8 cellular contexts compared by ENCODE assay signal in the genomic region with DNA sequence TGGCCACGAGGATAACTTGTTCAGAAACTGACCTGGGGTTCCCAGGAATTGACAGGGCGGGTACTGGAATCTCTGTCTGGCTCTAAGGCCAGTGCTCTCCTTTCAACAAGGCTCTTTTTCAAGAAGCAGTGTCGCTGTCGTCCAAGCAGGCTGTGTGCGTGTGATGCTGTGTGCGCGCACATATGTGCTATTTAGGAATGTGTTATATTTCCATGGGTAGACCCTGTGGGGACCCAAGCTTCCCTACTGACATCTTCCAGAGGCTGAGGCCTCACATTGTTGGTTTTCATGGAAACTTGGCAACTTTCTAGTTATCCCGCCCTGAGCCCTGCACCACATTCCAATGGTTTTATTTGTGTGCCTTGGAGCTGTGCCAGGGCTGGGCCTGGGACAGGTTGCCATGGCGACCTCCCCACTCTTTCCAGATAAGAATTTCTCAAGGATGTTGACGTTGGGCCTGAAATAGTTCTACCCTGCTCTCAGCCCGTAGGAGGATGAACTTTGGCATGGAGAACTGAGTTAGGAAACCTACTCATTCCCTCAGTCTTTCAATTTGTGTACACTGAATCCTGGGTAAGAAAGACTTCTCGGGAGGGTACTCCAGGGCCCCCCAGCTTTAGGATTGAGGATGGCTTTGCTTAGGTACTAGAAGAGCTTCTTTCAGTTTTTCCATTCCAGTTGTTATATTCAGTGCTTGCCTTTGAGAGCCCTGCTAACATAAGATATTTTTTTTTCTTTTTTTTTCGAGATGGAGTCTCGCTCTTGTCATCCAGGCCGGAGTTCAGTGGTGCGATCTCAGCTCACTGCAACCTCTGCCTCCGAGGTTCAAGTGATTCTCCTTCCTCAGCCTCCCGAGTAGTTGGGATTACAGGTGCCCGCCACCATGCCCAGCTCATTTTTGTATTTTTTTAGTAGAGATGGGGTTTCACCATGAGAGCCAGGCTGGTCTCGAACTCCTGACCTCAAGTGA. TPM values are rescaled to one million over a fixed set of nuclear protein-coding genes. Genes with fewer than 3 reads are reported as not detected.
DNase-seq lines count a peak whose midpoint lies in the region; ATAC-seq and TF ChIP-seq lines count a peak whose summit lies in the region.

No MANE protein-coding gene starts in this region.

- intact Hi-C loops in adrenal gland (cut with DNase I), result no loop called here
- intact Hi-C loops in posterior cingulate gyrus (cut with DNase I), result no loop called here

- DNase-seq in HFFc6 (peak; percentile 98), adrenal gland (peak; percentile 97 to 100 (median 99)), cardiac muscle cell (ENCODE audit: low read depth in 1 of 2, low spot score in 1 of 2) (peak; percentile 98 to 100), posterior cingulate gyrus (peak; percentile 29 to 94 (median 66))
- no peak for DNase-seq in activated CD4-positive, alpha-beta T cell treated with anti-CD3 and anti-CD28 coated beads, Interleukin-2, amount 50 U/mL, for 1 hour

- peaks cover 66% of the 10 kb centered on the region for H3K4me1 Mint-ChIP-seq in HFFc6 (ENCODE audit: low read depth)

- H3K9me3 Mint-ChIP-seq in HFFc6, result no peaks in the 10 kb centered on the region

- H3K4me3 Mint-ChIP-seq in HFFc6, result peak overlapping the region; percentile 77

- no peaks in the 10 kb centered on the region; the same call in 1 of the 2 replicates for H3K27me3 Mint-ChIP-seq in HFFc6 (ENCODE audit: insufficient read depth)

- peak in 1 of 2 donors; percentile 71 for TF ChIP-seq POLR2A in adrenal gland (IDR thresholded peaks at IDR 0.05)

- no peaks in the 10 kb centered on the region for H3K36me3 ChIP-seq in adrenal gland (replicated peaks in 1 of 2)
- H3K36me3 ChIP-seq in cardiac muscle cell, result no peaks in the 10 kb centered on the region

- no peak for TF ChIP-seq CTCF in HFFc6 (IDR thresholded peaks at IDR 0.05)
- peak in 1 of 6 experiments; percentile 12 for TF ChIP-seq CTCF in adrenal gland (IDR thresholded peaks at IDR 0.05)
- TF ChIP-seq CTCF in cardiac muscle cell (IDR thresholded peaks at IDR 0.05; ENCODE audit: low read depth, low read length), result no peak

- H3K27ac Mint-ChIP-seq in HFFc6, result peak overlapping the region; percentile 98

- no peaks in the 10 kb centered on the region for H3K27me3 ChIP-seq in adrenal gland
- no peaks in the 10 kb centered on the region for H3K27me3 ChIP-seq in cardiac muscle cell

- no peak for ATAC-seq in HG03457 (IDR thresholded peaks at IDR 0.05; ENCODE audit: unreplicated experiment)
- ATAC-seq in GM18870 (IDR thresholded peaks at IDR 0.05; ENCODE audit: unreplicated experiment), result no peak
- ATAC-seq in GM21825 (IDR thresholded peaks at IDR 0.05; ENCODE audit: unreplicated experiment), result no peak

- peak overlapping the region; percentile 82 to 94 (median 92) for H3K27ac ChIP-seq in adrenal gland
- peak overlapping the region; percentile 99 for H3K27ac ChIP-seq in cardiac muscle cell

- H3K36me3 Mint-ChIP-seq in HFFc6 (ENCODE audit: low read depth), result no peaks in the 10 kb centered on the region

- H3K9me3 ChIP-seq in adrenal gland (replicated peaks in 1 of 3) (no peaks in the 10 kb centered on the region), cardiac muscle cell (ENCODE audit: low read depth) (no peaks in the 10 kb centered on the region)

- H3K4me1 ChIP-seq in adrenal gland (replicated peaks in 1 of 2), result peaks cover 28 to 44% of the 10 kb centered on the region in 2 donors
- H3K4me1 ChIP-seq in cardiac muscle cell (ENCODE audit: low read depth), result peaks cover 49% of the 10 kb centered on the region

- WGBS in adrenal gland, 4 donors, result 26 to 37% (median 34%) methylated on average over 18 to 20 of the region's 20 CpGs

- H3K4me3 ChIP-seq in adrenal gland (peak overlapping the region in 1 of 4 donors; percentile 22), cardiac muscle cell (no peak overlapping the region)

RNA-seq across cellular contexts. Expression of a gene that starts 38.8 kb away (rescaled TPM):
- total RNA-seq in HFFc6 (2021; fragmentation: NEBNext Ultra II Directional; extraction: Animal tissue kit (Norgen Biotek cat#: 25700)), result 100 to 1,000 TPM in 1 of 6 experiments, 10 to 100 TPM in 5; 84.5 to 100 (median 94.8) TPM
- 100 to 1,000 TPM in 6 of 8 donors, 10 to 100 TPM in 2; 65.8 to 139 (median 105) TPM for total RNA-seq in adrenal gland
- polyA plus RNA-seq in adrenal gland, result 100 to 1,000 TPM in 1 of 3 donors, 10 to 100 TPM in 2; 90.0 to 190 (median 99.0) TPM
- total RNA-seq in cardiac muscle cell, result 107 and 134 TPM in 2 replicates
- polyA plus RNA-seq in cardiac muscle cell, result 181 and 192 TPM in 2 replicates

RNA-seq across cellular contexts. Expression of a gene that starts 59.3 kb away (rescaled TPM):
- total RNA-seq in HFFc6 (2021; fragmentation: NEBNext Ultra II Directional; extraction: Animal tissue kit (Norgen Biotek cat#: 25700)), result 10 to 100 TPM; 59.5 to 76.4 (median 64.0) TPM
- total RNA-seq in adrenal gland, result 100 to 1,000 TPM in 7 of 8 donors, 10 to 100 TPM in 1; 57.6 to 175 (median 138) TPM
- 100 to 1,000 TPM in 1 of 3 donors, 10 to 100 TPM in 2; 72.9 to 187 (median 81.0) TPM for polyA plus RNA-seq in adrenal gland
- 77.1 and 87.9 TPM in 2 replicates for total RNA-seq in cardiac muscle cell
- polyA plus RNA-seq in cardiac muscle cell, result 71.7 and 88.5 TPM in 2 replicates
